Comparison of ENCODE assay signal across 1 cellular context in the genomic region with DNA sequence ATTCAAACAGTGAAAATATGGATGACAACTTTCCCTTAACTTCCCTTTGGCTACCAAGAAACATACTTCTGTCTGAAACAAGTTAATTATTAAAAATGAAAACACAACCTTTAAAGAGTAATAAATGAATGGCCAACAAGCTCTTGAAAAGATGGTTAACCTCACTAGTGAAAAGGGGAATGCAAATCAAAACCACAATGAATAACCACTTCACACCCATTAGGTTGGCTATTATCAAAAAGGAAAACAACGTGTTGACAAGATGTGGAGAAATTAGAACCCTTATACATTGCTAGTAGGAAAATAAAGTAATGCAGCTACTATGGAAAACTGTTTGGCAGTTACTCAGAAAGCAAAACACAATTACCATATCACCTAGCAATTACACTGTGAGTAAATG.
A peak's percentile ranks its signal among the peaks of the same experiment; 100 is the strongest.
TF ChIP-seq lines count a peak whose summit lies in the region.

No MANE protein-coding gene starts in this region.

TF ChIP-seq in GM12878, 131 proteins besides CTCF, POLR2A, EP300 and RAD21 (continued from another document and continues in another):
- no peak for TF ChIP-seq USF1 (IDR thresholded peaks at IDR 0.05; ENCODE audit: borderline replicate concordance, extremely low read length, insufficient read depth, low read depth, low read length)
- TF ChIP-seq, protein P1, sequence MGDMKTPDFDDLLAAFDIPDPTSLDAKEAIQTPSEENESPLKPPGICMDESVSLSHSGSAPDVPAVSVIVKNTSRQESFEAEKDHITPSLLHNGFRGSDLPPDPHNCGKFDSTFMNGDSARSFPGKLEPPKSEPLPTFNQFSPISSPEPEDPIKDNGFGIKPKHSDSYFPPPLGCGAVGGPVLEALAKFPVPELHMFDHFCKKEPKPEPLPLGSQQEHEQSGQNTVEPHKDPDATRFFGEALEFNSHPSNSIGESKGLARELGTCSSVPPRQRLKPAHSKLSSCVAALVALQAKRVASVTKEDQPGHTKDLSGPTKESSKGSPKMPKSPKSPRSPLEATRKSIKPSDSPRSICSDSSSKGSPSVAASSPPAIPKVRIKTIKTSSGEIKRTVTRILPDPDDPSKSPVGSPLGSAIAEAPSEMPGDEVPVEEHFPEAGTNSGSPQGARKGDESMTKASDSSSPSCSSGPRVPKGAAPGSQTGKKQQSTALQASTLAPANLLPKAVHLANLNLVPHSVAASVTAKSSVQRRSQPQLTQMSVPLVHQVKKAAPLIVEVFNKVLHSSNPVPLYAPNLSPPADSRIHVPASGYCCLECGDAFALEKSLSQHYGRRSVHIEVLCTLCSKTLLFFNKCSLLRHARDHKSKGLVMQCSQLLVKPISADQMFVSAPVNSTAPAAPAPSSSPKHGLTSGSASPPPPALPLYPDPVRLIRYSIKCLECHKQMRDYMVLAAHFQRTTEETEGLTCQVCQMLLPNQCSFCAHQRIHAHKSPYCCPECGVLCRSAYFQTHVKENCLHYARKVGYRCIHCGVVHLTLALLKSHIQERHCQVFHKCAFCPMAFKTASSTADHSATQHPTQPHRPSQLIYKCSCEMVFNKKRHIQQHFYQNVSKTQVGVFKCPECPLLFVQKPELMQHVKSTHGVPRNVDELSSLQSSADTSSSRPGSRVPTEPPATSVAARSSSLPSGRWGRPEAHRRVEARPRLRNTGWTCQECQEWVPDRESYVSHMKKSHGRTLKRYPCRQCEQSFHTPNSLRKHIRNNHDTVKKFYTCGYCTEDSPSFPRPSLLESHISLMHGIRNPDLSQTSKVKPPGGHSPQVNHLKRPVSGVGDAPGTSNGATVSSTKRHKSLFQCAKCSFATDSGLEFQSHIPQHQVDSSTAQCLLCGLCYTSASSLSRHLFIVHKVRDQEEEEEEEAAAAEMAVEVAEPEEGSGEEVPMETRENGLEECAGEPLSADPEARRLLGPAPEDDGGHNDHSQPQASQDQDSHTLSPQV (IDR thresholded peaks at IDR 0.05), result no peak
- TF ChIP-seq JUND (IDR thresholded peaks at IDR 0.05; ENCODE audit: low read depth, low read length), result 0 out of 2 replicates have a peak, but pooled peaks have one; percentile 37
- TF ChIP-seq RBBP5 (conservative IDR thresholded peaks at IDR 0.05), result no peak
- TF ChIP-seq YBX1 (IDR thresholded peaks at IDR 0.05), result no peak
- TF ChIP-seq, protein P2, sequence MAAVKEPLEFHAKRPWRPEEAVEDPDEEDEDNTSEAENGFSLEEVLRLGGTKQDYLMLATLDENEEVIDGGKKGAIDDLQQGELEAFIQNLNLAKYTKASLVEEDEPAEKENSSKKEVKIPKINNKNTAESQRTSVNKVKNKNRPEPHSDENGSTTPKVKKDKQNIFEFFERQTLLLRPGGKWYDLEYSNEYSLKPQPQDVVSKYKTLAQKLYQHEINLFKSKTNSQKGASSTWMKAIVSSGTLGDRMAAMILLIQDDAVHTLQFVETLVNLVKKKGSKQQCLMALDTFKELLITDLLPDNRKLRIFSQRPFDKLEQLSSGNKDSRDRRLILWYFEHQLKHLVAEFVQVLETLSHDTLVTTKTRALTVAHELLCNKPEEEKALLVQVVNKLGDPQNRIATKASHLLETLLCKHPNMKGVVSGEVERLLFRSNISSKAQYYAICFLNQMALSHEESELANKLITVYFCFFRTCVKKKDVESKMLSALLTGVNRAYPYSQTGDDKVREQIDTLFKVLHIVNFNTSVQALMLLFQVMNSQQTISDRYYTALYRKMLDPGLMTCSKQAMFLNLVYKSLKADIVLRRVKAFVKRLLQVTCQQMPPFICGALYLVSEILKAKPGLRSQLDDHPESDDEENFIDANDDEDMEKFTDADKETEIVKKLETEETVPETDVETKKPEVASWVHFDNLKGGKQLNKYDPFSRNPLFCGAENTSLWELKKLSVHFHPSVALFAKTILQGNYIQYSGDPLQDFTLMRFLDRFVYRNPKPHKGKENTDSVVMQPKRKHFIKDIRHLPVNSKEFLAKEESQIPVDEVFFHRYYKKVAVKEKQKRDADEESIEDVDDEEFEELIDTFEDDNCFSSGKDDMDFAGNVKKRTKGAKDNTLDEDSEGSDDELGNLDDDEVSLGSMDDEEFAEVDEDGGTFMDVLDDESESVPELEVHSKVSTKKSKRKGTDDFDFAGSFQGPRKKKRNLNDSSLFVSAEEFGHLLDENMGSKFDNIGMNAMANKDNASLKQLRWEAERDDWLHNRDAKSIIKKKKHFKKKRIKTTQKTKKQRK (IDR thresholded peaks at IDR 0.05; ENCODE audit: low read depth, low read length), result no peak
- peak; percentile 77; the same call in 1 of the 2 replicates for TF ChIP-seq BMI1 (IDR thresholded peaks at IDR 0.05; ENCODE audit: borderline replicate concordance)
- no peak for TF ChIP-seq ASH2L (IDR thresholded peaks at IDR 0.05; ENCODE audit: borderline replicate concordance, low read depth)
- no peak for TF ChIP-seq TARDBP (IDR thresholded peaks at IDR 0.05; ENCODE audit: borderline replicate concordance)
- peak; percentile 12; the same call in 1 of the 2 replicates for TF ChIP-seq SMARCA5 (IDR thresholded peaks at IDR 0.05)
- TF ChIP-seq ZNF384 (IDR thresholded peaks at IDR 0.05; ENCODE audit: borderline replicate concordance, low read depth, low read length), result no peak; the same call in 1 of the 2 replicates
- TF ChIP-seq NFIC (IDR thresholded peaks at IDR 0.05; ENCODE audit: low read depth, low read length), result peak; percentile 57; the same call in 1 of the 2 replicates
- TF ChIP-seq HCFC1 (IDR thresholded peaks at IDR 0.05; ENCODE audit: low read length), result no peak
- TF ChIP-seq TCF7 (IDR thresholded peaks at IDR 0.05; ENCODE audit: borderline replicate concordance), result 0 out of 2 replicates have a peak, but pooled peaks have one; percentile 20
- TF ChIP-seq TCF12 (IDR thresholded peaks at IDR 0.05; ENCODE audit: low read depth, low read length), result no peak
- TF ChIP-seq ZNF274 (IDR thresholded peaks at IDR 0.05; ENCODE audit: insufficient read depth, insufficient read length), result no peak
- TF ChIP-seq ZSCAN29 (IDR thresholded peaks at IDR 0.05), result no peak
- TF ChIP-seq NFXL1 (IDR thresholded peaks at IDR 0.05; ENCODE audit: borderline replicate concordance), result no peak
- TF ChIP-seq MTA3 (IDR thresholded peaks at IDR 0.05; ENCODE audit: borderline replicate concordance, low read length), result no peak
- no peak for TF ChIP-seq BRCA1 (IDR thresholded peaks at IDR 0.05; ENCODE audit: low read depth, low read length)
- TF ChIP-seq ZNF24 (IDR thresholded peaks at IDR 0.05), result peak; percentile 64
- TF ChIP-seq, protein P3, sequence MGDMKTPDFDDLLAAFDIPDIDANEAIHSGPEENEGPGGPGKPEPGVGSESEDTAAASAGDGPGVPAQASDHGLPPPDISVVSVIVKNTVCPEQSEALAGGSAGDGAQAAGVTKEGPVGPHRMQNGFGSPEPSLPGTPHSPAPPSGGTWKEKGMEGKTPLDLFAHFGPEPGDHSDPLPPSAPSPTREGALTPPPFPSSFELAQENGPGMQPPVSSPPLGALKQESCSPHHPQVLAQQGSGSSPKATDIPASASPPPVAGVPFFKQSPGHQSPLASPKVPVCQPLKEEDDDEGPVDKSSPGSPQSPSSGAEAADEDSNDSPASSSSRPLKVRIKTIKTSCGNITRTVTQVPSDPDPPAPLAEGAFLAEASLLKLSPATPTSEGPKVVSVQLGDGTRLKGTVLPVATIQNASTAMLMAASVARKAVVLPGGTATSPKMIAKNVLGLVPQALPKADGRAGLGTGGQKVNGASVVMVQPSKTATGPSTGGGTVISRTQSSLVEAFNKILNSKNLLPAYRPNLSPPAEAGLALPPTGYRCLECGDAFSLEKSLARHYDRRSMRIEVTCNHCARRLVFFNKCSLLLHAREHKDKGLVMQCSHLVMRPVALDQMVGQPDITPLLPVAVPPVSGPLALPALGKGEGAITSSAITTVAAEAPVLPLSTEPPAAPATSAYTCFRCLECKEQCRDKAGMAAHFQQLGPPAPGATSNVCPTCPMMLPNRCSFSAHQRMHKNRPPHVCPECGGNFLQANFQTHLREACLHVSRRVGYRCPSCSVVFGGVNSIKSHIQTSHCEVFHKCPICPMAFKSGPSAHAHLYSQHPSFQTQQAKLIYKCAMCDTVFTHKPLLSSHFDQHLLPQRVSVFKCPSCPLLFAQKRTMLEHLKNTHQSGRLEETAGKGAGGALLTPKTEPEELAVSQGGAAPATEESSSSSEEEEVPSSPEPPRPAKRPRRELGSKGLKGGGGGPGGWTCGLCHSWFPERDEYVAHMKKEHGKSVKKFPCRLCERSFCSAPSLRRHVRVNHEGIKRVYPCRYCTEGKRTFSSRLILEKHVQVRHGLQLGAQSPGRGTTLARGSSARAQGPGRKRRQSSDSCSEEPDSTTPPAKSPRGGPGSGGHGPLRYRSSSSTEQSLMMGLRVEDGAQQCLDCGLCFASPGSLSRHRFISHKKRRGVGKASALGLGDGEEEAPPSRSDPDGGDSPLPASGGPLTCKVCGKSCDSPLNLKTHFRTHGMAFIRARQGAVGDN (IDR thresholded peaks at IDR 0.05), result no peak; the same call in 1 of the 2 replicates
- peak; percentile 89 to 90 for TF ChIP-seq IKZF2 (IDR thresholded peaks at IDR 0.05)
- TF ChIP-seq PAX8 (IDR thresholded peaks at IDR 0.05), result no peak
- peak; percentile 93 for TF ChIP-seq TBL1XR1 (IDR thresholded peaks at IDR 0.05; ENCODE audit: low read depth, low read length)
- TF ChIP-seq, protein P4, sequence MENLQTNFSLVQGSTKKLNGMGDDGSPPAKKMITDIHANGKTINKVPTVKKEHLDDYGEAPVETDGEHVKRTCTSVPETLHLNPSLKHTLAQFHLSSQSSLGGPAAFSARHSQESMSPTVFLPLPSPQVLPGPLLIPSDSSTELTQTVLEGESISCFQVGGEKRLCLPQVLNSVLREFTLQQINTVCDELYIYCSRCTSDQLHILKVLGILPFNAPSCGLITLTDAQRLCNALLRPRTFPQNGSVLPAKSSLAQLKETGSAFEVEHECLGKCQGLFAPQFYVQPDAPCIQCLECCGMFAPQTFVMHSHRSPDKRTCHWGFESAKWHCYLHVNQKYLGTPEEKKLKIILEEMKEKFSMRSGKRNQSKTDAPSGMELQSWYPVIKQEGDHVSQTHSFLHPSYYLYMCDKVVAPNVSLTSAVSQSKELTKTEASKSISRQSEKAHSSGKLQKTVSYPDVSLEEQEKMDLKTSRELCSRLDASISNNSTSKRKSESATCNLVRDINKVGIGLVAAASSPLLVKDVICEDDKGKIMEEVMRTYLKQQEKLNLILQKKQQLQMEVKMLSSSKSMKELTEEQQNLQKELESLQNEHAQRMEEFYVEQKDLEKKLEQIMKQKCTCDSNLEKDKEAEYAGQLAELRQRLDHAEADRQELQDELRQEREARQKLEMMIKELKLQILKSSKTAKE (IDR thresholded peaks at IDR 0.05; ENCODE audit: low read depth, poor library complexity, severe bottlenecking), result peak; percentile 80
- TF ChIP-seq HDGF (IDR thresholded peaks at IDR 0.05), result no peak
- no peak for TF ChIP-seq SMAD1 (IDR thresholded peaks at IDR 0.05; ENCODE audit: low read depth, partially characterized antibody)
- no peak for TF ChIP-seq SIN3A (IDR thresholded peaks at IDR 0.05; ENCODE audit: low read depth, low read length)
- TF ChIP-seq BHLHE40 (IDR thresholded peaks at IDR 0.05; ENCODE audit: borderline replicate concordance in 1 of 2, low read depth in 2 of 2, low read length in 1 of 2), result peak; percentile 50 to 64
- TF ChIP-seq, protein P5, sequence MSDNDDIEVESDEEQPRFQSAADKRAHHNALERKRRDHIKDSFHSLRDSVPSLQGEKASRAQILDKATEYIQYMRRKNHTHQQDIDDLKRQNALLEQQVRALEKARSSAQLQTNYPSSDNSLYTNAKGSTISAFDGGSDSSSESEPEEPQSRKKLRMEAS (IDR thresholded peaks at IDR 0.05; ENCODE audit: low read depth, low read length), result no peak
- no peak for TF ChIP-seq SMC3 (IDR thresholded peaks at IDR 0.05; ENCODE audit: borderline replicate concordance, low read length)
- TF ChIP-seq HSF1 (IDR thresholded peaks at IDR 0.05; ENCODE audit: low read depth, low read length), result no peak
- TF ChIP-seq MXI1 (IDR thresholded peaks at IDR 0.05; ENCODE audit: low read depth, low read length), result peak; percentile 47; the same call in 1 of the 2 replicates
- no peak for TF ChIP-seq SREBF2 (IDR thresholded peaks at IDR 0.05; ENCODE audit: low read length)
- no peak for TF ChIP-seq ZNF207 (IDR thresholded peaks at IDR 0.05; ENCODE audit: borderline replicate concordance)
- TF ChIP-seq SIX5 (IDR thresholded peaks at IDR 0.05; ENCODE audit: low read depth, low read length, severe bottlenecking), result no peak
- TF ChIP-seq, protein P6, sequence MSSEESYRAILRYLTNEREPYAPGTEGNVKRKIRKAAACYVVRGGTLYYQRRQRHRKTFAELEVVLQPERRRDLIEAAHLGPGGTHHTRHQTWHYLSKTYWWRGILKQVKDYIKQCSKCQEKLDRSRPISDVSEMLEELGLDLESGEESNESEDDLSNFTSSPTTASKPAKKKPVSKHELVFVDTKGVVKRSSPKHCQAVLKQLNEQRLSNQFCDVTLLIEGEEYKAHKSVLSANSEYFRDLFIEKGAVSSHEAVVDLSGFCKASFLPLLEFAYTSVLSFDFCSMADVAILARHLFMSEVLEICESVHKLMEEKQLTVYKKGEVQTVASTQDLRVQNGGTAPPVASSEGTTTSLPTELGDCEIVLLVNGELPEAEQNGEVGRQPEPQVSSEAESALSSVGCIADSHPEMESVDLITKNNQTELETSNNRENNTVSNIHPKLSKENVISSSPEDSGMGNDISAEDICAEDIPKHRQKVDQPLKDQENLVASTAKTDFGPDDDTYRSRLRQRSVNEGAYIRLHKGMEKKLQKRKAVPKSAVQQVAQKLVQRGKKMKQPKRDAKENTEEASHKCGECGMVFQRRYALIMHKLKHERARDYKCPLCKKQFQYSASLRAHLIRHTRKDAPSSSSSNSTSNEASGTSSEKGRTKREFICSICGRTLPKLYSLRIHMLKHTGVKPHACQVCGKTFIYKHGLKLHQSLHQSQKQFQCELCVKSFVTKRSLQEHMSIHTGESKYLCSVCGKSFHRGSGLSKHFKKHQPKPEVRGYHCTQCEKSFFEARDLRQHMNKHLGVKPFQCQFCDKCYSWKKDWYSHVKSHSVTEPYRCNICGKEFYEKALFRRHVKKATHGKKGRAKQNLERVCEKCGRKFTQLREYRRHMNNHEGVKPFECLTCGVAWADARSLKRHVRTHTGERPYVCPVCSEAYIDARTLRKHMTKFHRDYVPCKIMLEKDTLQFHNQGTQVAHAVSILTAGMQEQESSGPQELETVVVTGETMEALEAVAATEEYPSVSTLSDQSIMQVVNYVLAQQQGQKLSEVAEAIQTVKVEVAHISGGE (CRISPR knock-in tag; IDR thresholded peaks at IDR 0.05), result no peak
- TF ChIP-seq PAX5 (IDR thresholded peaks at IDR 0.05; ENCODE audit: borderline replicate concordance, low read depth, low read length), result 0 out of 2 replicates have a peak, but pooled peaks have one; percentile 45
- TF ChIP-seq RELA (IDR thresholded peaks at IDR 0.05; ENCODE audit: borderline replicate concordance, partially characterized antibody), result peak; percentile 41
- no peak for TF ChIP-seq ESRRA (IDR thresholded peaks at IDR 0.05; ENCODE audit: low read length)
